Comparison of ENCODE assay signal across 1 cellular context in genomic region chr1:43952731-43953350, GRCh38.
A peak's percentile ranks its signal among the peaks of the same experiment; 100 is the strongest.
TF ChIP-seq lines count a peak whose summit lies in the region.

No MANE protein-coding gene starts in this region.

TF ChIP-seq in H1, 55 proteins besides CTCF, POLR2A, EP300 and RAD21:
- TF ChIP-seq RFX5 (IDR thresholded peaks at IDR 0.05; ENCODE audit: borderline replicate concordance, low read depth, low read length): peak; percentile 73
- TF ChIP-seq SIN3A (conservative IDR thresholded peaks at IDR 0.05 in 1 of 2, IDR thresholded peaks at IDR 0.05 in 1 of 2; ENCODE audit: low read depth in 1 of 2, low read length in 2 of 2): 0 out of 4 replicates have a peak, but pooled peaks of 1 of the 2 experiments have one; percentile 34
- TF ChIP-seq SP4 (IDR thresholded peaks at IDR 0.05; ENCODE audit: low read length): no peak
- no peak for TF ChIP-seq CHD2 (IDR thresholded peaks at IDR 0.05; ENCODE audit: low read length)
- no peak for TF ChIP-seq KDM4A (IDR thresholded peaks at IDR 0.05; ENCODE audit: low read depth, low read length, severe bottlenecking)
- TF ChIP-seq CHD1 (IDR thresholded peaks at IDR 0.05; ENCODE audit: low read depth, low read length): no peak
- TF ChIP-seq RNF2 (IDR thresholded peaks at IDR 0.05; ENCODE audit: borderline replicate concordance, low read depth, low read length, missing control alignments, poor library complexity, severe bottlenecking): no peak
- TF ChIP-seq ATF3 (IDR thresholded peaks at IDR 0.05; ENCODE audit: insufficient read depth, low read depth, low read length): no peak
- TF ChIP-seq YY1 (IDR thresholded peaks at IDR 0.05; ENCODE audit: low read depth, low read length): no peak
- 0 out of 2 replicates have a peak, but pooled peaks have one; percentile 39 for TF ChIP-seq TAF1 (IDR thresholded peaks at IDR 0.05; ENCODE audit: low read depth, low read length)
- no peak for TF ChIP-seq SAP30 (IDR thresholded peaks at IDR 0.05; ENCODE audit: insufficient read depth, insufficient replicate concordance, low read length)
- TF ChIP-seq TBP (IDR thresholded peaks at IDR 0.05; ENCODE audit: low read depth, low read length): 0 out of 2 replicates have a peak, but pooled peaks have one; percentile 18
